In genomic region chr10:11886138-11886474, GRCh38 we compare ENCODE assay signal across 17 cellular contexts.
"Had no signal": no experiment of that assay in that cellular context is flagged by ENCODE, and none has a peak within 500 bp of the region (broad histone marks: within the 10 kb centered on the region; RNA-seq: fewer than 3 reads in every experiment).

No MANE protein-coding gene starts in this region.

- H3K9me3 ChIP-seq: adrenal gland, mucosa of descending colon, upper lobe of left lung had no signal

- ATAC-seq: activated CD8-positive, alpha-beta T cell treated with anti-CD3 and anti-CD28 coated beads for 36 hours; activated T-cell treated with anti-CD3 and anti-CD28 coated beads, Interleukin-2, amount 50 U/mL, for 4 hours; left colon; mucosa of descending colon; naive thymus-derived CD8-positive, alpha-beta T cell; WTC11 had no signal

- DNase-seq: activated CD4-positive, alpha-beta T cell treated with anti-CD3 and anti-CD28 coated beads for 4 hours; activated CD8-positive, alpha-beta T cell treated with anti-CD3 and anti-CD28 coated beads for 36 hours; activated effector memory CD4-positive, alpha-beta T cell treated with anti-CD3 and anti-CD28 coated beads, Interleukin-2, amount 50 U/mL, for 16 hours; activated T-cell treated with anti-CD3 and anti-CD28 coated beads, Interleukin-2, amount 50 U/mL, for 4 hours; adrenal gland; central memory CD4-positive, alpha-beta T cell; effector memory CD4-positive, alpha-beta T cell; head of caudate nucleus; left colon; mucosa of descending colon; stimulated activated CD4-positive, alpha-beta T cell treated with anti-CD3 and anti-CD28 coated beads, Interleukin-15, amount 100 ng/mL, for 24 hours; stimulated activated CD4-positive, alpha-beta T cell treated with anti-CD3 and anti-CD28 coated beads, Interleukin-4, amount 100 ng/mL, for 1 hour; stimulated activated naive CD4-positive, alpha-beta T cell; T-helper 2 cell; upper lobe of left lung had no signal

- H3K4me1 ChIP-seq: adrenal gland had no signal

- H3K36me3 ChIP-seq: adrenal gland, upper lobe of left lung had no signal

- H3K4me3 ChIP-seq: adrenal gland, mucosa of descending colon, upper lobe of left lung had no signal

- H3K27me3 ChIP-seq: adrenal gland, upper lobe of left lung had no signal

- H3K27ac ChIP-seq: adrenal gland, upper lobe of left lung had no signal
